20 cellular contexts compared by ENCODE assay signal in the genomic region with DNA sequence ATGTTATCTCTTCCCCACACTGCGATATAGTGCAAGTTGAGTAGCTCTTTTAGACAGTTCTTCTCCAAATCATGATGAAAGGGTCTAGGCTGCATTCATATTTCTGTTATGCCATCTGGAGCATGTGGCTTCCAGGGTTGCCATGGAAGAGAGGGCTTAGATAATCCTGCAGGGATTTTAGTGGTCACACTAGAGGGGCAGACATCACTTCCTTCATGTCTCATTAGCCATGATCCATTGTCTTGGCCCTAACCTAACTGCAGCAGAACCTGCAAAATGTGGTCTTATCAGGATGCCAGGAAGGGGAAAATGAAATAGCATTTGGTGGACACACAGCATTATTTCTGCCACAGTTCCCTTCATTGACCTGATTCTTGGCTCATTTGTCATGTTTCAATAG.
"Had no signal": no experiment of that assay in that cellular context is flagged by ENCODE, and none has a peak within 500 bp of the region (broad histone marks: within the 10 kb centered on the region; RNA-seq: fewer than 3 reads in every experiment).

No MANE protein-coding gene starts in this region.

- H3K4me3 ChIP-seq: adrenal gland had no signal

- H3K36me3 Mint-ChIP-seq: activated naive CD8-positive, alpha-beta T cell treated with anti-CD3 and anti-CD28 coated beads, Interleukin-2, amount 10 ng/mL, durations not matched to agents 7 days and 5 days had no signal

- H3K4me3 Mint-ChIP-seq: activated CD8-positive, alpha-beta T cell treated with anti-CD3 and anti-CD28 coated beads, Interleukin-2, amount 10 ng/mL, durations not matched to agents 7 days and 5 days; activated naive CD8-positive, alpha-beta T cell treated with anti-CD3 and anti-CD28 coated beads, Interleukin-2, amount 10 ng/mL, durations not matched to agents 7 days and 5 days; T-helper 1 cell treated with Interleukin-12 subunit alpha and Interleukin-12 subunit beta and Interleukin-4 antibody, amounts not matched to agents 30 μg/mL and 1 μg/mL, for 36 hours had no signal

- H3K27me3 ChIP-seq: adrenal gland had no signal

- DNase-seq: activated CD4-positive, alpha-beta T cell treated with anti-CD3 and anti-CD28 coated beads for 4 hours; activated CD4-positive, alpha-beta T cell treated with anti-CD3 and anti-CD28 coated beads, Interleukin-2, amount 50 U/mL, for 4 hours; activated CD8-positive, alpha-beta memory T cell treated with anti-CD3 and anti-CD28 coated beads, Interleukin-2, amount 50 U/mL, for 48 hours; activated CD8-positive, alpha-beta T cell treated with anti-CD3 and anti-CD28 coated beads, Interleukin-2, amount 10 ng/mL, durations not matched to agents 7 days and 5 days; activated naive CD4-positive, alpha-beta T cell treated with anti-CD3 and anti-CD28 coated beads, Interleukin-2, amount 50 U/mL, for 16 hours; activated naive CD8-positive, alpha-beta T cell treated with anti-CD3 and anti-CD28 coated beads, Interleukin-2, amount 10 ng/mL, durations not matched to agents 7 days and 5 days; activated T-cell treated with anti-CD3 and anti-CD28 coated beads, Interleukin-2, amount 50 U/mL, for 1 hour; adrenal gland; anterior cingulate cortex; MM.1S; NCI-H1105 treated with DMSO at 0.1 percent for 48 hours; NCI-H1436 treated with DMSO at 0.1 percent for 48 hours; NCI-H1930; NCI-H345; NCI-H524 treated with DMSO at 0.1 percent for 48 hours; PC-3; SHP77 had no signal

- ATAC-seq: activated CD4-positive, CD25-positive, alpha-beta regulatory T cell treated with anti-CD3 and anti-CD28 coated beads, Interleukin-2, amount 50 U/mL, for 24 hours; activated CD8-positive, alpha-beta T cell treated with anti-CD3 and anti-CD28 coated beads, Interleukin-2, amount 10 ng/mL, durations not matched to agents 7 days and 5 days; PC-3 had no signal

- FAIRE-seq: RCC 7860 had no signal

- H3K4me1 ChIP-seq: adrenal gland had no signal

- H3K27ac Mint-ChIP-seq: activated CD8-positive, alpha-beta T cell treated with anti-CD3 and anti-CD28 coated beads, Interleukin-2, amount 10 ng/mL, durations not matched to agents 7 days and 5 days; activated naive CD8-positive, alpha-beta T cell treated with anti-CD3 and anti-CD28 coated beads, Interleukin-2, amount 10 ng/mL, durations not matched to agents 7 days and 5 days; T-helper 1 cell treated with Interleukin-12 subunit alpha and Interleukin-12 subunit beta and Interleukin-4 antibody, amounts not matched to agents 30 μg/mL and 1 μg/mL, for 36 hours had no signal

- H3K36me3 ChIP-seq: adrenal gland had no signal

- H3K9me3 ChIP-seq: adrenal gland had no signal

- H3K27ac ChIP-seq: adrenal gland had no signal

- H3K9me3 Mint-ChIP-seq: activated naive CD8-positive, alpha-beta T cell treated with anti-CD3 and anti-CD28 coated beads, Interleukin-2, amount 10 ng/mL, durations not matched to agents 7 days and 5 days; T-helper 1 cell treated with Interleukin-12 subunit alpha and Interleukin-12 subunit beta and Interleukin-4 antibody, amounts not matched to agents 30 μg/mL and 1 μg/mL, for 36 hours had no signal
